Comparison of ENCODE assay signal across 21 cellular contexts in genomic region chr9:134885001-134885400, GRCh38. TPM values are rescaled to one million over a fixed set of nuclear protein-coding genes. Genes with fewer than 3 reads are reported as not detected.
"Had no signal": no experiment of that assay in that cellular context is flagged by ENCODE, and none has a peak within 500 bp of the region (broad histone marks: within the 10 kb centered on the region; RNA-seq: fewer than 3 reads in every experiment).

No MANE protein-coding gene starts in this region.

RNA-seq across cellular contexts. Expression of gene FCN2, which starts 4.4 kb away (rescaled TPM):
- total RNA-seq: activated CD4-positive, alpha-beta memory T cell treated with anti-CD3 and anti-CD28 coated beads, Interleukin-2, amount 10 ng/mL, durations not matched to agents 7 days and 5 days; activated CD4-positive, alpha-beta T cell treated with anti-CD3 and anti-CD28 coated beads for 36 hours; activated CD4-positive, alpha-beta T cell treated with anti-CD3 and anti-CD28 coated beads, Interleukin-2, amount 10 ng/mL, durations not matched to agents 7 days and 5 days; activated CD8-positive, alpha-beta memory T cell treated with anti-CD3 and anti-CD28 coated beads for 36 hours; activated CD8-positive, alpha-beta T cell treated with anti-CD3 and anti-CD28 coated beads, Interleukin-2, amount 10 ng/mL, durations not matched to agents 7 days and 5 days; activated naive CD4-positive, alpha-beta T cell treated with anti-CD3 and anti-CD28 coated beads for 36 hours; activated naive CD4-positive, alpha-beta T cell treated with anti-CD3 and anti-CD28 coated beads, Interleukin-2, amount 50 U/mL, for 72 hours; activated naive CD8-positive, alpha-beta T cell treated with anti-CD3 and anti-CD28 coated beads for 36 hours; activated T-cell treated with anti-CD3 and anti-CD28 coated beads, Interleukin-2, amount 50 U/mL, for 4 hours; activated T-cell treated with anti-CD3 and anti-CD28 coated beads, Interleukin-2, amount 50 U/mL, for 72 hours; activated T-helper 1 cell treated with anti-CD3 and anti-CD28 coated beads, Interleukin-12 subunit alpha, Interleukin-12 subunit beta, Interleukin-2, Interleukin-4 antibody, amounts not matched to agents 30 ng/mL and 10 ng/mL and 1 ng/mL, durations not matched to agents 14 hours and 24 hours and 36 hours; activated T-helper 17 cell treated with anti-CD3 and anti-CD28 coated beads, Interleukin-2, amount 50 U/mL, for 72 hours; astrocyte; body of pancreas; cardiac septum; T-cell; T-helper 1 cell treated with Interleukin-12 subunit alpha and Interleukin-12 subunit beta and Interleukin-4 antibody, amounts not matched to agents 30 ng/mL and 1 ng/mL, for 36 hours; T-helper 17 cell; T-helper 2 cell treated with Interferon-gamma antibody and Interleukin-4, amounts not matched to agents 100 ng/mL and 5 ng/mL, for 36 hours; WTC11 had no signal
- polyA plus RNA-seq: aorta had no signal

RNA-seq across cellular contexts. Expression of gene FCN1, which starts 32.7 kb away (rescaled TPM):
- total RNA-seq: activated CD4-positive, alpha-beta memory T cell treated with anti-CD3 and anti-CD28 coated beads, Interleukin-2, amount 10 ng/mL, durations not matched to agents 7 days and 5 days; activated CD4-positive, alpha-beta T cell treated with anti-CD3 and anti-CD28 coated beads for 36 hours; activated CD4-positive, alpha-beta T cell treated with anti-CD3 and anti-CD28 coated beads, Interleukin-2, amount 10 ng/mL, durations not matched to agents 7 days and 5 days; activated CD8-positive, alpha-beta memory T cell treated with anti-CD3 and anti-CD28 coated beads for 36 hours; activated CD8-positive, alpha-beta T cell treated with anti-CD3 and anti-CD28 coated beads, Interleukin-2, amount 10 ng/mL, durations not matched to agents 7 days and 5 days; activated naive CD4-positive, alpha-beta T cell treated with anti-CD3 and anti-CD28 coated beads for 36 hours; activated naive CD4-positive, alpha-beta T cell treated with anti-CD3 and anti-CD28 coated beads, Interleukin-2, amount 50 U/mL, for 72 hours; activated naive CD8-positive, alpha-beta T cell treated with anti-CD3 and anti-CD28 coated beads for 36 hours; activated T-cell treated with anti-CD3 and anti-CD28 coated beads, Interleukin-2, amount 50 U/mL, for 4 hours; activated T-cell treated with anti-CD3 and anti-CD28 coated beads, Interleukin-2, amount 50 U/mL, for 72 hours; activated T-helper 1 cell treated with anti-CD3 and anti-CD28 coated beads, Interleukin-12 subunit alpha, Interleukin-12 subunit beta, Interleukin-2, Interleukin-4 antibody, amounts not matched to agents 30 ng/mL and 10 ng/mL and 1 ng/mL, durations not matched to agents 14 hours and 24 hours and 36 hours; activated T-helper 17 cell treated with anti-CD3 and anti-CD28 coated beads, Interleukin-2, amount 50 U/mL, for 72 hours; astrocyte; body of pancreas; T-helper 1 cell treated with Interleukin-12 subunit alpha and Interleukin-12 subunit beta and Interleukin-4 antibody, amounts not matched to agents 30 ng/mL and 1 ng/mL, for 36 hours; T-helper 2 cell treated with Interferon-gamma antibody and Interleukin-4, amounts not matched to agents 100 ng/mL and 5 ng/mL, for 36 hours; WTC11 had no signal
